Comparison of ENCODE assay signal across 9 cellular contexts in the genomic region with DNA sequence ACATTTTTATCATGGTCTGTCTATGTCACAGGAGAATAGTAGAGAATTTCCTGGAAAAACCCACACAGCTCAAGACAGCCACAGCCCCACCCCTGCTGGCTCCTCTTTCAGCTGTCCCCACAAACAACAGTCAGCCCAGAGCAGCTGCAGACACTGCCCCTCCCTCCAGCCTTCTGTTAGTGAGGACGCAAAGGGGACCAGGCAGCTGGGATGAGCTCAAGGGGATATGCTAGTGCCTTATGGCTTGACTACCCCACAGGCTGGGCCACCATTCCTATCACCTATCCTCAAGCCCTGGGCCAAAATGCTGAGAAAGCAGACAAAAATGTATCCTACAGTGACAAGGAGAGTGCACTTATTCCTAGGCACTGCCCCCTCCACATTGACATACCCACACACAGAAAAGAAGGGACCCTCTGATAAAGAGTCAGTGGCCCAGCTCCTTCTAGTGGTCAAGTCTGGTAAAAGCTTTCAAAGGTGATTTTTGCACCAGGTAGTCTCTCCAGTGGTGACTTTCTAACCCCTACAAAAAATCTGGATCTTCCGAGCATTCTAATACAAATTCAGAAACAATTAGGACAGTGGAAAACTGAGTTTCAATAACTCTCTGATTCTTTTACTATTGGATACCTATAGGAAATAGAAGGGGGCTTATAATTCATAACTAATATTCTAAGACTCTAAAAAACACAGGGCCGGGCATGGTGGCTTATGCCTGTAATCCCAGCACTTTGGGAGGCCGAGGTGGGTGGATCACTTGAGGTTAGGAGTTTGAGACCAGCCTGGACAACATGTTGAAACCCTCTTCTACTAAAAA. TPM values are rescaled to one million over a fixed set of nuclear protein-coding genes. Genes with fewer than 3 reads are reported as not detected.
DNase-seq lines count a peak whose midpoint lies in the region; ATAC-seq and TF ChIP-seq lines count a peak whose summit lies in the region.
"Had no signal": no experiment of that assay in that cellular context is flagged by ENCODE, and none has a peak within 500 bp of the region (broad histone marks: within the 10 kb centered on the region; RNA-seq: fewer than 3 reads in every experiment).

No MANE protein-coding gene starts in this region.

- no peaks in the 10 kb centered on the region for H3K9me3 Mint-ChIP-seq in chondrocyte (ENCODE audit: low read depth)
- H3K9me3 Mint-ChIP-seq: stimulated activated naive CD8-positive, alpha-beta T cell treated with anti-CD3 and anti-CD28 coated beads, Interleukin-15, Interleukin-2, amounts not matched to agents 100 ng/mL and 50 ng/mL, for 24 hours had no signal

- H3K27ac Mint-ChIP-seq in chondrocyte (ENCODE audit: unreplicated experiment) = peak overlapping the region; percentile 52
- H3K27ac Mint-ChIP-seq: stimulated activated naive CD8-positive, alpha-beta T cell treated with anti-CD3 and anti-CD28 coated beads, Interleukin-15, Interleukin-2, amounts not matched to agents 100 ng/mL and 50 ng/mL, for 24 hours had no signal

- TF ChIP-seq CTCF in chondrocyte (IDR thresholded peaks at IDR 0.05) = peak; percentile 82

- H3K27me3 Mint-ChIP-seq in chondrocyte (ENCODE audit: low read depth) = no peaks in the 10 kb centered on the region

- peak; percentile 14 for ATAC-seq in Right ventricle myocardium inferior
- ATAC-seq in HG02623 (IDR thresholded peaks at IDR 0.05; ENCODE audit: unreplicated experiment) = no peak
- ATAC-seq in GM21381 (IDR thresholded peaks at IDR 0.05; ENCODE audit: unreplicated experiment) = no peak

- no peaks in the 10 kb centered on the region for H3K36me3 Mint-ChIP-seq in chondrocyte (ENCODE audit: low read depth)

- DNase-seq in Right ventricle myocardium inferior (ENCODE audit: missing footprints) (peak; percentile 77), cardiac septum (ENCODE audit: low spot score) (no peak), NCI-H82 treated with DMSO at 0.1 percent for 48 hours (lab: John Stamatoyannopoulos, UW; ENCODE audit: unreplicated experiment) (peak; percentile 73), chondrocyte (ENCODE audit: low spot score) (no peak), midbrain (lab: John Stamatoyannopoulos, UW) (peak; percentile 79)
- no peak for DNase-seq in effector CD4-positive, alpha-beta T cell

- no peak overlapping the region for H3K4me3 Mint-ChIP-seq in chondrocyte (ENCODE audit: unreplicated experiment)
- H3K4me3 Mint-ChIP-seq: stimulated activated naive CD8-positive, alpha-beta T cell treated with anti-CD3 and anti-CD28 coated beads, Interleukin-15, Interleukin-2, amounts not matched to agents 100 ng/mL and 50 ng/mL, for 24 hours had no signal

- peaks cover 64% of the 10 kb centered on the region for H3K4me1 Mint-ChIP-seq in chondrocyte (ENCODE audit: low read depth)

- intact Hi-C loops in Right ventricle myocardium inferior (cut with DNase I) = no loop called here
- intact Hi-C loops in cardiac septum (cut with DNase I) = no loop called here

RNA-seq across cellular contexts. Expression of a gene that starts 3.0 kb away (rescaled TPM):
- total RNA-seq in Right ventricle myocardium inferior (21.4 TPM), cardiac septum (182 TPM), chondrocyte (95.3 to 99.9 TPM (median 96.3 TPM) in 3 replicates)

RNA-seq across cellular contexts. Expression of a gene that starts 21.5 kb away (rescaled TPM):
- 24.3 TPM for total RNA-seq in Right ventricle myocardium inferior
- total RNA-seq in cardiac septum = 33.1 TPM
- 44.8 to 71.1 TPM (median 45.6 TPM) in 3 replicates for total RNA-seq in chondrocyte

Comparison
In these comparisons a context has a peak if more than half of its experiments do, and no peak if none do; other contexts are left out.
1. DNase-seq: peak in Right ventricle myocardium inferior (single experiment), NCI-H82 treated with DMSO at 0.1 percent for 48 hours (single experiment) and midbrain (single experiment); none in cardiac septum (single experiment), chondrocyte (single experiment) and effector CD4-positive, alpha-beta T cell (single experiment).